ENCODE assay signal across 12 cellular contexts in genomic region chr2:74577448-74577847, GRCh38. TPM values are rescaled to one million over a fixed set of nuclear protein-coding genes. Genes with fewer than 3 reads are reported as not detected.
DNase-seq lines count a peak whose midpoint lies in the region; ATAC-seq and TF ChIP-seq lines count a peak whose summit lies in the region.
"Had no signal": no experiment of that assay in that cellular context is flagged by ENCODE, and none has a peak within 500 bp of the region (broad histone marks: within the 10 kb centered on the region; RNA-seq: fewer than 3 reads in every experiment).

No MANE protein-coding gene starts in this region.

- H3K27me3 ChIP-seq in adipocyte (replicated peaks; ENCODE audit: control insufficient read depth, insufficient read depth, low read length), result no peaks in the 10 kb centered on the region
- no peaks in the 10 kb centered on the region for H3K27me3 ChIP-seq in parathyroid adenoma (ENCODE audit: control insufficient read depth, insufficient read depth, low read length)
- H3K27me3 ChIP-seq: thyroid gland had no signal

- H2AFZ ChIP-seq in parathyroid adenoma, result peak overlapping the region; percentile 29

- no peak overlapping the region for H3K4me3 Mint-ChIP-seq in nephron progenitor cell
- H3K4me3 Mint-ChIP-seq: natural killer cell treated with Interleukin-12 subunit alpha and Interleukin-12 subunit beta and Interleukin-15 and Interleukin-18, amount 100 ng/mL, for 72 hours had no signal

- H3K36me3 ChIP-seq in adipocyte (ENCODE audit: control insufficient read depth, insufficient read depth, low read length, severe bottlenecking), result no peaks in the 10 kb centered on the region
- H3K36me3 ChIP-seq in parathyroid adenoma (ENCODE audit: control insufficient read depth, insufficient read depth, low read length), result no peaks in the 10 kb centered on the region
- H3K36me3 ChIP-seq: cardiac muscle cell, thyroid gland had no signal

- no peak overlapping the region for H3K27ac ChIP-seq in parathyroid adenoma
- H3K27ac ChIP-seq: cardiac muscle cell, thyroid gland had no signal

- H3K27ac Mint-ChIP-seq in nephron progenitor cell, result no peak overlapping the region

- in situ Hi-C loops in GM13976 (cut with MboI; ENCODE audit: low sequenced_read_pairs, unreplicated experiment), result no loop called here

- H3K4me1 ChIP-seq in adipocyte (ENCODE audit: control insufficient read depth, insufficient read depth, low read length) (peaks cover 39% of the 10 kb centered on the region), parathyroid adenoma (no peaks in the 10 kb centered on the region)
- H3K4me1 ChIP-seq: thyroid gland had no signal

- no peaks in the 10 kb centered on the region for H3K9me3 ChIP-seq in adipocyte (ENCODE audit: control insufficient read depth, low read length)
- H3K9me3 ChIP-seq in parathyroid adenoma (ENCODE audit: control insufficient read depth, low read length), result no peaks in the 10 kb centered on the region
- H3K9me3 ChIP-seq: thyroid gland had no signal

- H3K4me2 ChIP-seq in parathyroid adenoma (ENCODE audit: low read length), result no peak overlapping the region

- H3K36me3 Mint-ChIP-seq in nephron progenitor cell (ENCODE audit: low read depth), result no peaks in the 10 kb centered on the region
- H3K36me3 Mint-ChIP-seq: natural killer cell treated with Interleukin-12 subunit alpha and Interleukin-12 subunit beta and Interleukin-15 and Interleukin-18, amount 100 ng/mL, for 72 hours had no signal

- peaks cover 38% of the 10 kb centered on the region for H3K27me3 Mint-ChIP-seq in nephron progenitor cell (ENCODE audit: low read depth, poor library complexity)

- DNase-seq in NCI-H1694 treated with DMSO at 0.1 percent for 48 hours (lab: John Stamatoyannopoulos, UW), result peak; percentile 14
- no peak for DNase-seq in NCI-H1694 (lab: John Stamatoyannopoulos, UW)
- no peak for DNase-seq in adipocyte (ENCODE audit: low read depth)
- no peak for DNase-seq in nephron progenitor cell
- no peak for DNase-seq in H4 (ENCODE audit: low spot score)
- no peak for DNase-seq in GM13976 (ENCODE audit: low spot score)
- DNase-seq: thyroid gland had no signal

- H3K9me3 Mint-ChIP-seq in nephron progenitor cell, result peaks cover 4% of the 10 kb centered on the region

- TF ChIP-seq CTCF in parathyroid adenoma (IDR thresholded peaks at IDR 0.05) (no peak), nephron progenitor cell (IDR thresholded peaks at IDR 0.05) (no peak), GM13976 (IDR thresholded peaks at IDR 0.05; ENCODE audit: borderline replicate concordance, control extremely low read depth, extremely low read depth, insufficient read depth, missing control alignments) (no peak)

- peak; percentile 37 for ATAC-seq in HG03342 (IDR thresholded peaks at IDR 0.05; ENCODE audit: unreplicated experiment)
- ATAC-seq: Panc1 had no signal

- peaks cover 16% of the 10 kb centered on the region for H3K4me1 Mint-ChIP-seq in nephron progenitor cell

- H3K4me3 ChIP-seq in adipocyte (ENCODE audit: low read length), result peak overlapping the region; percentile 51
- H3K4me3 ChIP-seq in parathyroid adenoma (ENCODE audit: low read depth, low read length), result no peak overlapping the region
- H3K4me3 ChIP-seq: cardiac muscle cell, thyroid gland had no signal

- H3K79me2 ChIP-seq in parathyroid adenoma, result no peaks in the 10 kb centered on the region

- H3K9ac ChIP-seq in adipocyte (ENCODE audit: low read length), result peak overlapping the region; percentile 53
- no peak overlapping the region for H3K9ac ChIP-seq in parathyroid adenoma

RNA-seq across cellular contexts. Expression of gene DOK1, which starts 22.9 kb away (rescaled TPM):
- 0.84 and 2.1 TPM in 2 replicates for total RNA-seq in H4 (2014; rRNA removed; shearing (Covaris generic))

RNA-seq across cellular contexts. Expression of gene LOXL3, which starts 23.7 kb away (rescaled TPM):
- 2.0 and 2.4 TPM in 2 replicates for total RNA-seq in H4 (2014; rRNA removed; shearing (Covaris generic))

RNA-seq across cellular contexts. Expression of gene HTRA2, which starts 47.7 kb away (rescaled TPM):
- 40.5 and 49.5 TPM in 2 replicates for total RNA-seq in H4 (2014; rRNA removed; shearing (Covaris generic))

RNA-seq across cellular contexts. Expression of gene AUP1, which starts 47.9 kb away (rescaled TPM):
- total RNA-seq in H4 (2014; rRNA removed; shearing (Covaris generic)), result 95.4 and 102 TPM in 2 replicates

RNA-seq across cellular contexts. Expression of gene DQX1, which starts 51.4 kb away (rescaled TPM):
- total RNA-seq in H4 (2014; rRNA removed; shearing (Covaris generic)), result not detected in 2 replicates
- total RNA-seq: thyroid gland had no signal
